In the genomic region with DNA sequence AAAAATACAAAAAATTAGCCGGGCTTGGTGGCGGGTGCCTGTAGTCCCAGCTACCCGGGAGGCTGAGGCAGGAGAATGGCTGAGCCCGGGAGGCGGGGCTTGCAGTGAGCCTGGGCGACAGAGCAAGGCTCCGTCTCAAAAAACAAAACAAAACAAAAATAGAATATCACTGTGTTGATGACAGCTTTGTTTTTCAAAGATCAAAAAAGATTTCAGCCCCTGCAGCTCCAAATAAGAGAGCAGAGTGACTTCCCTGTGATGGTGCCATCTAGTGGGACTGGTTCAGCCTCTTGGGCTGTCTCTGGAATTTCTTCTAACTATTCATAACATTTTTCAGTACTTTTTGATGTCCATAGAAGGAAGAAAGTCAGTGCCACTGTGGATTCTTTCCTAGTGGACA, we compare ENCODE assay signal across 7 cellular contexts.
DNase-seq lines count a peak whose midpoint lies in the region; ATAC-seq and TF ChIP-seq lines count a peak whose summit lies in the region.
"Not testable (repeated sequence)": the region's sequence is repeated elsewhere in the genome, so short reads cannot be mapped to it uniquely, and the experiment has no call there.

No MANE protein-coding gene starts in this region.

- H3K36me3 Mint-ChIP-seq in activated T-cell treated with anti-CD3 and anti-CD28 coated beads, Interleukin-2, amount 50 U/mL, for 72 hours (ENCODE audit: insufficient read depth in 2 of 2): peaks cover 6 to 29% of the 10 kb centered on the region in 2 donors
- H3K36me3 Mint-ChIP-seq in nephron (ENCODE audit: low read depth): peaks cover 44% of the 10 kb centered on the region

- TF ChIP-seq CTCF in RWPE2 (IDR thresholded peaks at IDR 0.05; ENCODE audit: poor library complexity, severe bottlenecking): peak; percentile 43
- TF ChIP-seq CTCF in choroid plexus epithelial cell (conservative IDR thresholded peaks at IDR 0.05; ENCODE audit: low read depth, low read length): peak; percentile 49
- TF ChIP-seq CTCF in nephron (IDR thresholded peaks at IDR 0.05; ENCODE audit: unreplicated experiment in 3 of 3): peak; percentile 19 to 37 (median 32)

- H3K4me3 Mint-ChIP-seq in activated T-cell treated with anti-CD3 and anti-CD28 coated beads, Interleukin-2, amount 50 U/mL, for 72 hours; nephron: not testable (repeated sequence)

- not testable (repeated sequence) for H3K4me3 ChIP-seq in RWPE2 (ENCODE audit: severe bottlenecking); choroid plexus epithelial cell (ENCODE audit: low read depth, low read length)

- H3K9me3 Mint-ChIP-seq in activated T-cell treated with anti-CD3 and anti-CD28 coated beads, Interleukin-2, amount 50 U/mL, for 72 hours; nephron: not testable (repeated sequence)

- peak; percentile 53 for ATAC-seq in HG03520 (IDR thresholded peaks at IDR 0.05; ENCODE audit: unreplicated experiment)
- ATAC-seq in RWPE2 (ENCODE audit: low read depth): peak; percentile 78
- ATAC-seq in activated T-cell treated with anti-CD3 and anti-CD28 coated beads, Interleukin-2, amount 50 U/mL, for 72 hours (replicated peaks in 1 of 2): peak; percentile 68 to 72

- not testable (repeated sequence) for H3K4me1 ChIP-seq in RWPE2 (ENCODE audit: insufficient read depth, poor library complexity, severe bottlenecking)

- H3K4me1 Mint-ChIP-seq in activated T-cell treated with anti-CD3 and anti-CD28 coated beads, Interleukin-2, amount 50 U/mL, for 72 hours (ENCODE audit: low read depth): peaks cover 36% of the 10 kb centered on the region
- H3K4me1 Mint-ChIP-seq in nephron: peaks cover 18% of the 10 kb centered on the region

- not testable (repeated sequence) for H3K27me3 ChIP-seq in RWPE2 (ENCODE audit: insufficient read depth, poor library complexity, severe bottlenecking)

- not testable (repeated sequence) for H3K27ac Mint-ChIP-seq in activated T-cell treated with anti-CD3 and anti-CD28 coated beads, Interleukin-2, amount 50 U/mL, for 72 hours; nephron

- not testable (repeated sequence) for H3K27ac ChIP-seq in RWPE2 (ENCODE audit: poor library complexity, severe bottlenecking)

- intact Hi-C loops in cardiac septum (cut with DNase I): not testable (repeated sequence)

- not testable (repeated sequence) for H3K27me3 Mint-ChIP-seq in activated T-cell treated with anti-CD3 and anti-CD28 coated beads, Interleukin-2, amount 50 U/mL, for 72 hours (ENCODE audit: low read depth); nephron (ENCODE audit: low read depth)

- H3K36me3 ChIP-seq in RWPE2 (ENCODE audit: low read depth): peaks cover 17% of the 10 kb centered on the region

- not testable (repeated sequence) for H3K9me3 ChIP-seq in RWPE2 (ENCODE audit: severe bottlenecking)

- DNase-seq in DMS53 (lab: John Stamatoyannopoulos, UW) (peak; percentile 19), choroid plexus epithelial cell (ENCODE audit: low read depth) (peak; percentile 49), cardiac septum (ENCODE audit: low spot score) (peak; percentile 43)
- DNase-seq in RWPE2 (ENCODE audit: low spot score); activated T-cell treated with anti-CD3 and anti-CD28 coated beads, Interleukin-2, amount 50 U/mL, for 72 hours: not testable (repeated sequence)
